ENCODE assay signal across 1 cellular context in the genomic region with DNA sequence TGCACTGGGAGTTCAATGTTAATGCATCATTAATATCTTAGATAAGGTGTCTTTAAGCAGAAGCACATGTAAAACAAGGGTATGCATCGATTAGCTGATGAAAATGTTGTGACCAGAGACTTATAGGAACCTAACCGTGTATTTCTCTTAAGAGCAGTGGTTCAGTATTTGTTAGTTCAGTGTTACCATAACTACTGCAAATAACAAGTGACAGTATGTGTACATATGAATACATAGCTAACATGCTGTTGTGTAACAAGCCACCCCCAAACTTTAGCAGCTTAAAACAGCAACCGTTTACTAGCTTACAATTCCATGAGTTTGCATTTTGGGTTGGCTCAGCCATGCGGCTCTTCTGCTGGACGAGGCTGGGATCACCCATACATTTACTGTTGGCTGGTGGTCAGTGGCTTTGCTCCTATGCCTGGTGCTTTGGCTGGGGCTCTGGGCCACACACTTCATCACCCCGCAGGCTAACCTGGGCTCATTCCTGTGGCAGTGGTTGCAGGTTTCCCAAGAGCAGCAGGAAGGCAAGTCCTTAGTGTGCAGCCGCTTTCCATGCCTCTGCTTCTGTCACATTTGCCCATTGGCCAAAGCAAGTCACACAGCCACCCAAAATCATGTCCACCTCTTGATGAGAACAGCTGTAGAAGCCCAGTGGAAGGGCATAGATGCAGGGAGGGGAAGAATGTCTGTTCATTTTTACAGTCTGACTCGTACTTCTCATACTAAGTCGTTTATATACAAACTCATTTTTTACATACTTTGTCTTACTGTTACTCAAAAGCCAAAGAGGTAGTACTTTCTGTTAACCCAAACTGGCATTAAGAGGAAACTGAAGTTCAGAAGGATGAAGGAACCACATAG.
TF ChIP-seq lines count a peak whose summit lies in the region.

No MANE protein-coding gene starts in this region.

TF ChIP-seq in WTC11, 78 proteins besides CTCF, POLR2A, EP300 and RAD21 (continued from another document):
- TF ChIP-seq, protein P1, sequence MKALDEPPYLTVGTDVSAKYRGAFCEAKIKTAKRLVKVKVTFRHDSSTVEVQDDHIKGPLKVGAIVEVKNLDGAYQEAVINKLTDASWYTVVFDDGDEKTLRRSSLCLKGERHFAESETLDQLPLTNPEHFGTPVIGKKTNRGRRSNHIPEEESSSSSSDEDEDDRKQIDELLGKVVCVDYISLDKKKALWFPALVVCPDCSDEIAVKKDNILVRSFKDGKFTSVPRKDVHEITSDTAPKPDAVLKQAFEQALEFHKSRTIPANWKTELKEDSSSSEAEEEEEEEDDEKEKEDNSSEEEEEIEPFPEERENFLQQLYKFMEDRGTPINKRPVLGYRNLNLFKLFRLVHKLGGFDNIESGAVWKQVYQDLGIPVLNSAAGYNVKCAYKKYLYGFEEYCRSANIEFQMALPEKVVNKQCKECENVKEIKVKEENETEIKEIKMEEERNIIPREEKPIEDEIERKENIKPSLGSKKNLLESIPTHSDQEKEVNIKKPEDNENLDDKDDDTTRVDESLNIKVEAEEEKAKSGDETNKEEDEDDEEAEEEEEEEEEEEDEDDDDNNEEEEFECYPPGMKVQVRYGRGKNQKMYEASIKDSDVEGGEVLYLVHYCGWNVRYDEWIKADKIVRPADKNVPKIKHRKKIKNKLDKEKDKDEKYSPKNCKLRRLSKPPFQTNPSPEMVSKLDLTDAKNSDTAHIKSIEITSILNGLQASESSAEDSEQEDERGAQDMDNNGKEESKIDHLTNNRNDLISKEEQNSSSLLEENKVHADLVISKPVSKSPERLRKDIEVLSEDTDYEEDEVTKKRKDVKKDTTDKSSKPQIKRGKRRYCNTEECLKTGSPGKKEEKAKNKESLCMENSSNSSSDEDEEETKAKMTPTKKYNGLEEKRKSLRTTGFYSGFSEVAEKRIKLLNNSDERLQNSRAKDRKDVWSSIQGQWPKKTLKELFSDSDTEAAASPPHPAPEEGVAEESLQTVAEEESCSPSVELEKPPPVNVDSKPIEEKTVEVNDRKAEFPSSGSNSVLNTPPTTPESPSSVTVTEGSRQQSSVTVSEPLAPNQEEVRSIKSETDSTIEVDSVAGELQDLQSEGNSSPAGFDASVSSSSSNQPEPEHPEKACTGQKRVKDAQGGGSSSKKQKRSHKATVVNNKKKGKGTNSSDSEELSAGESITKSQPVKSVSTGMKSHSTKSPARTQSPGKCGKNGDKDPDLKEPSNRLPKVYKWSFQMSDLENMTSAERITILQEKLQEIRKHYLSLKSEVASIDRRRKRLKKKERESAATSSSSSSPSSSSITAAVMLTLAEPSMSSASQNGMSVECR (CRISPR knock-in tag; IDR thresholded peaks at IDR 0.05; ENCODE audit: borderline replicate concordance) = no peak
- no peak for TF ChIP-seq PRRX2 (CRISPR knock-in tag; IDR thresholded peaks at IDR 0.05)
